In the genomic region with DNA sequence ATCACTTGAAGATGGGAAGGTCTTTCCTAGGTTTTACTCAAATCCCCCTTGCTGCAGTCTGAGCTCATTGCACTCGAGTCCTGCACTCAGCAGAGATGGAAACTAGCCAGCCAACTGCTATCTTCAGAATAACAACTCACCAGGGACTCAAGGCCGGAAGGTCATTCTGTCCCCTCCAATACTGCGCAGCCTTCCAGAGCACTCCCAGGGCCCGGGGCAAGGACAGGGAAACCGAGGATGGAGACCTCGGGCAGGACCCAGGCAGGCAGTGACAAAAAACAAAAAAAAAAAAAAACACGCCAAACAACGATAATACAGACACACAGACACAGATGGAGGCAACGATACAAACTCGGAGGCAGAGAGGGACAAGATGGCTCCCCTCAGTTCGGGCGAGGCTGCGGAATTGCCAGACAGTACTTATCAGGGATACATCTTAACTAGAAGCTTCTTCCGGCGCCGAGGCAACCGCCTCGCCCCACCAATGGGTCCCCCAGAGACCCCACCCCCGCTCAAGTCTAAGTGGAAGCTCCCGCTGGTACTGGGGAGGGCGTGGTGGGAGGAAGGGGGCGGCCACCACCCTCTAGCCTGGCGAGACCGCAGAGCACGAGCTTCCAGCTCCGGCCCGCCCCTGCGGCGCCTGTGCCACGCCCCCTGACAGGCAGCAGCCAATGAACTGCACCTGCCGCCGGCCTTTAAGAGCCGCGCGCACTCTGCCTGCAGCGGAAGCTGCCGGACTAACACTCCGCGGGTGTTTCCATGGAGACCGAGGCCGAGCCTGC, we compare ENCODE assay signal across 8 cellular contexts. TPM values are rescaled to one million over a fixed set of nuclear protein-coding genes. Genes with fewer than 3 reads are reported as not detected.
DNase-seq lines count a peak whose midpoint lies in the region; ATAC-seq and TF ChIP-seq lines count a peak whose summit lies in the region.

No MANE protein-coding gene starts in this region.

- H3F3A ChIP-seq in SU-DHL-6 (ENCODE audit: insufficient read depth), result no peaks in the 10 kb centered on the region

- H4K20me1 ChIP-seq in SU-DHL-6 (ENCODE audit: low read depth, low read length), result no peaks in the 10 kb centered on the region

- peak overlapping the region; percentile 8 for H4K12ac ChIP-seq in trophoblast cell (ENCODE audit: low read depth, low read length)

- H3K23ac ChIP-seq in trophoblast cell (ENCODE audit: low read length), result no peak overlapping the region

- TF ChIP-seq CTCF in GM12874 (IDR thresholded peaks at IDR 0.05; ENCODE audit: insufficient read depth, low read depth, low read length) (0 out of 2 replicates have a peak, but pooled peaks have one; percentile 14), SU-DHL-6 (IDR thresholded peaks at IDR 0.05; ENCODE audit: insufficient read depth, low read length, poor library complexity, severe bottlenecking) (no peak), transverse colon (IDR thresholded peaks at IDR 0.05) (peak in 2 of 5 experiments; percentile 13 to 26)

- H3K4ac ChIP-seq in trophoblast cell (ENCODE audit: low read depth, low read length), result no peak overlapping the region

- no CpG with 5 or more reads among the region's 41 CpGs for WGBS in trophoblast cell (ENCODE audit: extremely low coverage, insufficient coverage, insufficient read length)
- 0 to 2% methylated on average over 2 to 20 of the region's 41 CpGs for WGBS in transverse colon (ENCODE audit: low coverage in 1 of 2), 2 donors

- H4K91ac ChIP-seq in trophoblast cell (ENCODE audit: low read depth, low read length), result peak overlapping the region; percentile 23

- peaks cover 30% of the 10 kb centered on the region for H3K4me1 Mint-ChIP-seq in activated naive CD8-positive, alpha-beta T cell treated with anti-CD3 and anti-CD28 coated beads, Interleukin-2, amount 50 U/mL, for 24 hours

- H3K4me2 ChIP-seq in SU-DHL-6 (ENCODE audit: low read depth, low read length, poor library complexity, severe bottlenecking) (peak overlapping the region; percentile 83), trophoblast cell (ENCODE audit: low read length) (peak overlapping the region; percentile 90)

- in situ Hi-C loops in transverse colon (cut with MboI; ENCODE audit: low pct_ligation_motif_present in 1 of 4, low pct_unique_long_range_greater_than_20kb in 1 of 4, low sequenced_read_pairs in 3 of 4), result no loop called here

- H4K8ac ChIP-seq in trophoblast cell (ENCODE audit: low read depth, low read length), result peak overlapping the region; percentile 13

- no peaks in the 10 kb centered on the region for H3K9me3 Mint-ChIP-seq in activated naive CD8-positive, alpha-beta T cell treated with anti-CD3 and anti-CD28 coated beads, Interleukin-2, amount 50 U/mL, for 24 hours

- H3K4me1 ChIP-seq in trophoblast cell (ENCODE audit: control insufficient read depth in 1 of 2, insufficient read depth in 2 of 2, low read length in 2 of 2), result peaks cover 2 to 7% of the 10 kb centered on the region in 2 experiments
- H3K4me1 ChIP-seq in transverse colon, result peaks cover 6 to 42% (median 18%) of the 10 kb centered on the region in 4 donors

- H2BK12ac ChIP-seq in trophoblast cell (ENCODE audit: low read length), result no peak overlapping the region

- H3K9ac ChIP-seq in SU-DHL-6 (ENCODE audit: low read length) (peak overlapping the region; percentile 58), trophoblast cell (ENCODE audit: low read length) (no peak overlapping the region)

- H3K4me3 ChIP-seq in SU-DHL-6 (ENCODE audit: insufficient read depth, low read length, poor library complexity, severe bottlenecking) (peak overlapping the region; percentile 55), trophoblast cell (ENCODE audit: low read depth, low read length) (peak overlapping the region; percentile 71), transverse colon (peak overlapping the region; percentile 47 to 67 (median 58))

- H3K36me3 ChIP-seq in SU-DHL-6 (ENCODE audit: low read length) (no peaks in the 10 kb centered on the region), trophoblast cell (ENCODE audit: control insufficient read depth in 1 of 2, insufficient read depth in 2 of 2, low read length in 2 of 2) (no peaks in the 10 kb centered on the region), transverse colon (no peaks in the 10 kb centered on the region)

- H3K79me1 ChIP-seq in trophoblast cell (ENCODE audit: low read length), result no peaks in the 10 kb centered on the region

- H3K27me3 ChIP-seq in SU-DHL-6 (ENCODE audit: low read length) (no peaks in the 10 kb centered on the region), trophoblast cell (ENCODE audit: insufficient read depth, low read length) (no peaks in the 10 kb centered on the region), transverse colon (no peaks in the 10 kb centered on the region)

- H3K27ac ChIP-seq in SU-DHL-6 (ENCODE audit: low read depth, low read length) (no peak overlapping the region), trophoblast cell (ENCODE audit: low read depth, low read length) (peak overlapping the region; percentile 22), transverse colon (peak overlapping the region; percentile 75 to 92 (median 86))

- ATAC-seq in HG02763 (IDR thresholded peaks at IDR 0.05; ENCODE audit: unreplicated experiment), result peak; percentile 98
- ATAC-seq in activated naive CD8-positive, alpha-beta T cell treated with anti-CD3 and anti-CD28 coated beads, Interleukin-2, amount 50 U/mL, for 24 hours, result peak; percentile 96

- H3K27ac Mint-ChIP-seq in activated naive CD8-positive, alpha-beta T cell treated with anti-CD3 and anti-CD28 coated beads, Interleukin-2, amount 50 U/mL, for 24 hours, result peak overlapping the region; percentile 92

- H3K14ac ChIP-seq in trophoblast cell (ENCODE audit: low read length), result no peak overlapping the region

- H3K9me3 ChIP-seq in SU-DHL-6 (ENCODE audit: insufficient read depth, low read length) (no peaks in the 10 kb centered on the region), trophoblast cell (ENCODE audit: insufficient read depth, low read depth, low read length) (peaks cover 1% of the 10 kb centered on the region), transverse colon (no peaks in the 10 kb centered on the region)

- no peak overlapping the region for H3K18ac ChIP-seq in trophoblast cell (ENCODE audit: low read length)

- H3K36me3 Mint-ChIP-seq in activated naive CD8-positive, alpha-beta T cell treated with anti-CD3 and anti-CD28 coated beads, Interleukin-2, amount 50 U/mL, for 24 hours (ENCODE audit: low read depth), result no peaks in the 10 kb centered on the region

- no peak overlapping the region for H2BK120ac ChIP-seq in trophoblast cell (ENCODE audit: insufficient read depth, low read length, poor library complexity)

- DNase-seq in NCI-H1417 (lab: John Stamatoyannopoulos, UW) (peak; percentile 94 to 98 (median 97)), cardiac septum (ENCODE audit: low spot score) (peak; percentile 99), trophoblast cell (peak; percentile 97), transverse colon (peak; percentile 98)
- DNase-seq in activated naive CD8-positive, alpha-beta T cell treated with anti-CD3 and anti-CD28 coated beads, Interleukin-2, amount 50 U/mL, for 24 hours, result peak; percentile 97

- intact Hi-C loops in cardiac septum (cut with DNase I) (loop anchor here (1.0 kb wide), 2 partner anchors 8 to 17 kb away; a partner anchor contains a TSS), transverse colon (cut with DNase I; ENCODE audit: low total_unique reads) (no loop called here)

- peak; percentile 42 for TF ChIP-seq POLR2A in transverse colon (IDR thresholded peaks at IDR 0.05)

- peak overlapping the region; percentile 92 for H2AFZ ChIP-seq in SU-DHL-6 (ENCODE audit: low read depth, low read length, severe bottlenecking)
- H2AFZ ChIP-seq in trophoblast cell (ENCODE audit: insufficient read depth, low read length, poor library complexity), result peak overlapping the region; percentile 92

- no peaks in the 10 kb centered on the region for H3K9me2 ChIP-seq in SU-DHL-6 (replicated peaks; ENCODE audit: insufficient read depth, low read length)

- no peak overlapping the region for H2AK5ac ChIP-seq in trophoblast cell (ENCODE audit: low read length)

- H3K79me2 ChIP-seq in SU-DHL-6 (ENCODE audit: insufficient read depth, low read length), result no peaks in the 10 kb centered on the region
- H3K79me2 ChIP-seq in trophoblast cell (ENCODE audit: control insufficient read depth, insufficient read depth, low read length, poor library complexity), result no peaks in the 10 kb centered on the region

- peak overlapping the region; percentile 95 for H3K4me3 Mint-ChIP-seq in activated naive CD8-positive, alpha-beta T cell treated with anti-CD3 and anti-CD28 coated beads, Interleukin-2, amount 50 U/mL, for 24 hours

- peak overlapping the region; percentile 21 for H2BK5ac ChIP-seq in trophoblast cell (ENCODE audit: low read depth, low read length, poor library complexity)

- no peak for TF ChIP-seq EP300 in transverse colon (IDR thresholded peaks at IDR 0.05; ENCODE audit: low read depth)

- H3K27me3 Mint-ChIP-seq in activated naive CD8-positive, alpha-beta T cell treated with anti-CD3 and anti-CD28 coated beads, Interleukin-2, amount 50 U/mL, for 24 hours, result peaks cover 4% of the 10 kb centered on the region

RNA-seq across cellular contexts. Expression of a gene that starts 7.0 kb away (rescaled TPM):
- total RNA-seq in cardiac septum (182 TPM), transverse colon (10 to 100 TPM in 2 of 4 donors, 1 to 10 TPM in 2; 6.3 to 14.6 (median 9.8) TPM)
- 4.6 and 5.0 TPM in 2 replicates for polyA plus RNA-seq in trophoblast cell (2013)

RNA-seq across cellular contexts. Expression of a gene that starts 17.5 kb away (rescaled TPM):
- total RNA-seq in cardiac septum (33.1 TPM), transverse colon (10 to 100 TPM; 25.1 to 40.8 (median 33.7) TPM)
- polyA plus RNA-seq in trophoblast cell (2013), result 22.8 TPM in 2 replicates

Comparison
In these comparisons a context has a peak if more than half of its experiments do, and no peak if none do; other contexts are left out.
1. RNA of a gene that starts 7.0 kb away (total RNA-seq): 182 TPM in cardiac septum (single experiment); 6.3 to 14.6 TPM in transverse colon; every median in the first group is over 10 times any median in the second.
2. Peak in every context shown above with its lines, with median percentiles within 50 percentile points of each other: DNase-seq and H3K4me3 ChIP-seq.